ENCODE assay signal across 1 cellular context in the genomic region with DNA sequence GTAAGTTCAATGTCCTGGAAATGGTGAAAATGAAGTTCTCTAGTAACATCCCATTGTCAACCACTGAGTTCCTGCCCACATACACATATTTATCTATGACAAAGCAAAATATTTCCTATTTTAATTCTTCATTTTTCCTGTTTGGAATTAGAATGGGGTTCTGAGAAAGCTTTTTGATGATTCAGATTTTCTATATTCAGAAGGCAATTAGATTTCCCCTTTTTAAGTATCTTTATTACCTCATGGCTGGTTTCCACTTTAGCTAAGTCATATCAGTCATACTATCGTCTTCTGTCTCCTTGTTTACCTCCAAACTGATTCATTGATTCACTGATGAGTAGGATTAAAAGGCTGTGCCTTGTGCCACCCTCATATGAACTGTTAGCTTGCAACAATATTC.
TF ChIP-seq lines count a peak whose summit lies in the region.

No MANE protein-coding gene starts in this region.

TF ChIP-seq in HepG2, 621 proteins besides CTCF, POLR2A, EP300 and RAD21:
- TF ChIP-seq ZNF333 (CRISPR knock-in tag; IDR thresholded peaks at IDR 0.05; ENCODE audit: borderline replicate concordance) (no peak), ZKSCAN5 (CRISPR knock-in tag; IDR thresholded peaks at IDR 0.05) (no peak), ATF1 (CRISPR knock-in tag; IDR thresholded peaks at IDR 0.05) (no peak), FOXA3 (CRISPR knock-in tag; IDR thresholded peaks at IDR 0.05) (no peak)
TF ChIP-seq in HepG2: peak in this region for 0.
